In the genomic region with DNA sequence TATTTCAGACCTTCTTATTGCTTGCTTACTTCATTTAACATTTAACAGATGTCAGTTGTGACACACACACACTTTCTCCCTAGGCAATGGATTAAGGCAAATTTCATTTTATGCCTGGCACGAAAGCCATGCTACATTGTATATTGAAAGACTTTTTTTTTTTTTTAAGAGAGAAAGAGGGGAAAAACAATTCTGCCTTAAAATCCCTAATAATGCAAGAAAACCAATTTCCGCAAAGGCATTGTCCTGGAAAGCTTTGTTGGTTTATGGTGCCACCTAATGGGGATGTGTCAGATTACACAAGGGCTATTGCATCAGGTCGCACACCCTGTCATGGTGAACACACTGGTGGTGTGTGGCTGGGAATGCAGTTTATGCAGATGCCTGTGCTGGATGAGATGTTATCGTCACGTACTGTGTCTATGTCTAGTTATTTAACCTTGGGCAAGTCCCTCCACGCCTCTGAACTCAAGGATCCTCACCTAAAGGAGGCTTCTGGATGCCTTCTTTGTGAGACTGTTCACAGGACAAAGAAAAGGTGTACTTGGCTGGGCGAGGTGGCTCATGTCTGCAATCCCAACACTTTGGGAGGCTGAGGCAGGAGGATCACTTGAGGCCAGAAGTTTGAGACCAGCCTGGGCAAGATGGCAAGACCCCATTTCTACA, we compare ENCODE assay signal across 8 cellular contexts. TPM values are rescaled to one million over a fixed set of nuclear protein-coding genes. Genes with fewer than 3 reads are reported as not detected.
DNase-seq lines count a peak whose midpoint lies in the region; ATAC-seq and TF ChIP-seq lines count a peak whose summit lies in the region.

No MANE protein-coding gene starts in this region.

- H3K9me3 Mint-ChIP-seq in central memory CD8-positive, alpha-beta T cell, result no peaks in the 10 kb centered on the region

- no peak overlapping the region for H3K4me3 Mint-ChIP-seq in central memory CD8-positive, alpha-beta T cell

- CTCF ChIA-PET in AG04450 (lab: Charles Lee), result interaction anchor here (0.6 to 7.6 kb wide), 17 partner anchors 13 to 303 kb away, joined by 3 to 119 read pairs (median 4); a partner anchor contains a TSS

- no peak overlapping the region for H3K27ac ChIP-seq in AG04450 (ENCODE audit: low read depth, low read length)

- no peaks in the 10 kb centered on the region for H3K36me3 Mint-ChIP-seq in central memory CD8-positive, alpha-beta T cell (ENCODE audit: insufficient read depth)

- peak; percentile 69 for DNase-seq in AG04450 (ENCODE audit: low read depth, low spot score)
- DNase-seq in NCI-H226, result peak; percentile 57
- DNase-seq in activated CD4-positive, CD25-positive, alpha-beta regulatory T cell treated with anti-CD3 and anti-CD28 coated beads, Interleukin-2, amount 50 U/mL, for 16 hours (ENCODE audit: low read depth, low spot score), result peak; percentile 57
- peak; percentile 56 to 73 for DNase-seq in central memory CD8-positive, alpha-beta T cell (ENCODE audit: low spot score in 2 of 2)
- peak; percentile 92 for DNase-seq in left kidney (ENCODE audit: low read depth, low spot score)
- peak; percentile 48 to 69 for DNase-seq in stimulated activated CD4-positive, alpha-beta T cell treated with anti-CD3 and anti-CD28 coated beads, Interleukin-4, amount 100 ng/mL, for 4 hours

- no peaks in the 10 kb centered on the region; the same call in 1 of the 2 replicates for H3K9me3 ChIP-seq in AG04450 (ENCODE audit: control insufficient read depth, insufficient read depth, low read length)

- ATAC-seq in GM18511 (IDR thresholded peaks at IDR 0.05; ENCODE audit: unreplicated experiment), result peak; percentile 93
- ATAC-seq in HG03139 (IDR thresholded peaks at IDR 0.05; ENCODE audit: unreplicated experiment), result peak; percentile 88
- peak; percentile 97 for ATAC-seq in central memory CD8-positive, alpha-beta T cell (replicated peaks; ENCODE audit: extremely low read depth, poor library complexity, severe bottlenecking)

- TF ChIP-seq CTCF in AG04450 (IDR thresholded peaks at IDR 0.05; ENCODE audit: low read depth, low read length), result peak; percentile 90

- H3K4me1 Mint-ChIP-seq in central memory CD8-positive, alpha-beta T cell, result peaks cover 9% of the 10 kb centered on the region

- H3K27me3 Mint-ChIP-seq in central memory CD8-positive, alpha-beta T cell, result no peaks in the 10 kb centered on the region

- POLR2A ChIA-PET in AG04450 (lab: Yijun Ruan, JAX), result interaction anchor here (0.7 kb wide), 1 partner anchor 698 kb away, joined by 3 read pairs; no protein-coding TSS in a partner anchor

- no peak overlapping the region for H3K4me3 ChIP-seq in AG04450 (ENCODE audit: low read depth, low read length)

- peak overlapping the region; percentile 92 for H3K27ac Mint-ChIP-seq in central memory CD8-positive, alpha-beta T cell (ENCODE audit: low read depth)

- H3K27me3 ChIP-seq in AG04450 (ENCODE audit: control insufficient read depth, insufficient read depth, low read length), result peaks cover 11% of the 10 kb centered on the region

RNA-seq across cellular contexts. Expression of a gene that starts 37.3 kb away (rescaled TPM):
- polyA plus RNA-seq in AG04450 (2011; rRNA removed), result 97.3 and 110 TPM in 2 replicates
- 91.8 and 101 TPM in 2 replicates for polyA minus RNA-seq in AG04450 (2011; rRNA and poly(A)+ RNA removed)

RNA-seq across cellular contexts. Expression of a gene that starts 54.4 kb away (rescaled TPM):
- not detected in 2 replicates for polyA plus RNA-seq in AG04450 (2011; rRNA removed)
- polyA minus RNA-seq in AG04450 (2011; rRNA and poly(A)+ RNA removed), result not detected in 2 replicates
